8 cellular contexts compared by ENCODE assay signal in the genomic region with DNA sequence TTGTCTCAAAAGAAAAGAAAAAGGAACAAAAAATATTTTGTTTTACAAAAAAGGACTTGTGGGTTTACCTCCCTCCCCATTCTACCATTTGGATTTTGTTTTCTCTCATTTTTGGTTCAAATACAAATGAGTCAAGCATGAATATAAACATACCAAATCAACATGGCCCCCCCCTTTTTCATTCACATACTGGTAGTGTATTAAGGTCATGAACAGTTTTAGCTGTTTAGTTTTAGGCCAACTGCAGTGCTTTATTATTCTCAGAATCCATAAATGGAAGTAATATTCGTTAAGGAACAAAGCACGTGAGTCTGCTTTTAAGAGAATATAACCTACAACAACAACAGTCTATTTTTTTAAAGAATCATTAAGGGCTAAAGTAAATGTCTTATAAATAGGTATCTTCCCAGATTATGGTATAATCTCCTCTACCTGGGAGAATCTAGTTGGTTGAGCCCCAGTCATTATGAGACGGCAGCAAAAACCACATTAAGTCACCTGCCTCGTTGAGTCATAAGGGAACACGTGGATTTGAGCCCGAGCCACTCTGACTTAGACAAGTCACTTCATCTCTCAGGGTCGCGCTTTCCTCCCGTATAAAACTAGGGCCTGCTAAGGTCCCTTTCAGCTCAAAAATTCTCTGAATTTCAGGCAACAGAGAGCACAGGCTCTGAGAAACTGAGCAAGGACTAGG. TPM values are rescaled to one million over a fixed set of nuclear protein-coding genes. Genes with fewer than 3 reads are reported as not detected.
DNase-seq lines count a peak whose midpoint lies in the region; ATAC-seq and TF ChIP-seq lines count a peak whose summit lies in the region.

No MANE protein-coding gene starts in this region.

- H3K9me3 ChIP-seq in aorta (ENCODE audit: control insufficient read depth, low read length) = no peaks in the 10 kb centered on the region

- TF ChIP-seq CTCF in HFFc6 (IDR thresholded peaks at IDR 0.05) = no peak

- intact Hi-C loops in aorta (cut with DNase I) = no loop called here

- 67 to 68% methylated on average over 9 of the region's 9 CpGs for WGBS in aorta, 2 donors

- no peaks in the 10 kb centered on the region for H3K9me3 Mint-ChIP-seq in stimulated activated naive B cell treated with anti-CD40 and anti-IgM and Interleukin-4, amounts not matched to agents 10 μg/mL and 1 μg/mL and 100 μg/mL, for 72 hours
- no peaks in the 10 kb centered on the region for H3K9me3 Mint-ChIP-seq in HFFc6

- peaks cover 0 to 3% of the 10 kb centered on the region in 2 donors for H3K27me3 Mint-ChIP-seq in stimulated activated naive B cell treated with anti-CD40 and anti-IgM and Interleukin-4, amounts not matched to agents 10 μg/mL and 1 μg/mL and 100 μg/mL, for 72 hours
- H3K27me3 Mint-ChIP-seq in HFFc6 (ENCODE audit: insufficient read depth) = no peaks in the 10 kb centered on the region

- peaks cover 3 to 11% of the 10 kb centered on the region in 2 donors for H3K4me1 Mint-ChIP-seq in stimulated activated naive B cell treated with anti-CD40 and anti-IgM and Interleukin-4, amounts not matched to agents 10 μg/mL and 1 μg/mL and 100 μg/mL, for 72 hours
- peaks cover 2% of the 10 kb centered on the region; the same call in 1 of the 2 replicates for H3K4me1 Mint-ChIP-seq in HFFc6 (ENCODE audit: low read depth)

- ATAC-seq in HG03064 (IDR thresholded peaks at IDR 0.05; ENCODE audit: low read depth, unreplicated experiment) (peak; percentile 60), aorta (ENCODE audit: low FRiP score) (no peak)
- ATAC-seq in stimulated activated naive B cell treated with anti-CD40 and anti-IgM and Interleukin-4, amounts not matched to agents 10 μg/mL and 1 μg/mL and 100 μg/mL, for 72 hours (replicated peaks) = peak; percentile 45 to 69

- no peaks in the 10 kb centered on the region for H3K27me3 ChIP-seq in aorta (ENCODE audit: control insufficient read depth in 1 of 2, insufficient read depth in 2 of 2, low read length in 1 of 2)

- no peaks in the 10 kb centered on the region for H3K36me3 ChIP-seq in aorta (ENCODE audit: control insufficient read depth in 1 of 2, insufficient read depth in 2 of 2, low read length in 1 of 2)

- H3K4me1 ChIP-seq in aorta (ENCODE audit: control insufficient read depth in 1 of 2, insufficient read depth in 2 of 2, low read length in 2 of 2) = no peaks in the 10 kb centered on the region

- DNase-seq in activated T-cell treated with anti-CD3 and anti-CD28 coated beads for 24 hours (ENCODE audit: low read depth) = peak; percentile 9
- no peak for DNase-seq in activated T-cell treated with anti-CD3 and anti-CD28 coated beads, Interleukin-2, amount 50 U/mL, for 1 hour
- peak; percentile 3 for DNase-seq in activated T-helper 9 cell treated with anti-CD3 and anti-CD28 coated beads, Interleukin-2, amount 50 U/mL, for 16 hours (ENCODE audit: low read depth)
- no peak for DNase-seq in stimulated activated naive B cell treated with anti-CD40 and anti-IgM and Interleukin-4, amounts not matched to agents 10 μg/mL and 1 μg/mL and 100 μg/mL, for 72 hours
- no peak for DNase-seq in UCSD-AML1 (lab: John Stamatoyannopoulos, UW; ENCODE audit: unreplicated experiment)
- DNase-seq in HFFc6 = no peak
- DNase-seq in aorta = no peak

- no peak overlapping the region for H3K27ac Mint-ChIP-seq in stimulated activated naive B cell treated with anti-CD40 and anti-IgM and Interleukin-4, amounts not matched to agents 10 μg/mL and 1 μg/mL and 100 μg/mL, for 72 hours
- no peak overlapping the region for H3K27ac Mint-ChIP-seq in HFFc6

- peak overlapping the region in 1 of 2 donors; percentile 36 for H3K27ac ChIP-seq in aorta (ENCODE audit: low read depth in 1 of 2, low read length in 2 of 2)

- peaks cover 16% of the 10 kb centered on the region in 2 donors for H3K36me3 Mint-ChIP-seq in stimulated activated naive B cell treated with anti-CD40 and anti-IgM and Interleukin-4, amounts not matched to agents 10 μg/mL and 1 μg/mL and 100 μg/mL, for 72 hours
- peaks cover 6% of the 10 kb centered on the region; the same call in 1 of the 2 replicates for H3K36me3 Mint-ChIP-seq in HFFc6 (ENCODE audit: low read depth)

- H3K4me3 ChIP-seq in aorta (ENCODE audit: low read length in 2 of 2) = no peak overlapping the region

- no peak overlapping the region for H3K4me3 Mint-ChIP-seq in stimulated activated naive B cell treated with anti-CD40 and anti-IgM and Interleukin-4, amounts not matched to agents 10 μg/mL and 1 μg/mL and 100 μg/mL, for 72 hours
- H3K4me3 Mint-ChIP-seq in HFFc6 = no peak overlapping the region

RNA-seq across cellular contexts. Expression of a gene that starts 26.7 kb away (rescaled TPM):
- total RNA-seq in HFFc6 (2021; fragmentation: NEBNext Ultra II Directional; extraction: Animal tissue kit (Norgen Biotek cat#: 25700)) = 1 to 10 TPM; 3.7 to 5.0 (median 4.7) TPM
- 10 to 100 TPM; 16.8 to 22.0 TPM for total RNA-seq in aorta
- 1 to 10 TPM; 4.3 to 5.4 TPM for polyA plus RNA-seq in aorta

Comparison
In these comparisons a context has a peak if more than half of its experiments do, and no peak if none do; other contexts are left out.
1. DNase-seq: peak in activated T-cell treated with anti-CD3 and anti-CD28 coated beads for 24 hours (single experiment) and activated T-helper 9 cell treated with anti-CD3 and anti-CD28 coated beads, Interleukin-2, amount 50 U/mL, for 16 hours (single experiment); none in activated T-cell treated with anti-CD3 and anti-CD28 coated beads, Interleukin-2, amount 50 U/mL, for 1 hour (single experiment), stimulated activated naive B cell treated with anti-CD40 and anti-IgM and Interleukin-4, amounts not matched to agents 10 μg/mL and 1 μg/mL and 100 μg/mL, for 72 hours (single experiment), UCSD-AML1 (single experiment), HFFc6 (single experiment) and aorta (0 of 2).